In the genomic region with DNA sequence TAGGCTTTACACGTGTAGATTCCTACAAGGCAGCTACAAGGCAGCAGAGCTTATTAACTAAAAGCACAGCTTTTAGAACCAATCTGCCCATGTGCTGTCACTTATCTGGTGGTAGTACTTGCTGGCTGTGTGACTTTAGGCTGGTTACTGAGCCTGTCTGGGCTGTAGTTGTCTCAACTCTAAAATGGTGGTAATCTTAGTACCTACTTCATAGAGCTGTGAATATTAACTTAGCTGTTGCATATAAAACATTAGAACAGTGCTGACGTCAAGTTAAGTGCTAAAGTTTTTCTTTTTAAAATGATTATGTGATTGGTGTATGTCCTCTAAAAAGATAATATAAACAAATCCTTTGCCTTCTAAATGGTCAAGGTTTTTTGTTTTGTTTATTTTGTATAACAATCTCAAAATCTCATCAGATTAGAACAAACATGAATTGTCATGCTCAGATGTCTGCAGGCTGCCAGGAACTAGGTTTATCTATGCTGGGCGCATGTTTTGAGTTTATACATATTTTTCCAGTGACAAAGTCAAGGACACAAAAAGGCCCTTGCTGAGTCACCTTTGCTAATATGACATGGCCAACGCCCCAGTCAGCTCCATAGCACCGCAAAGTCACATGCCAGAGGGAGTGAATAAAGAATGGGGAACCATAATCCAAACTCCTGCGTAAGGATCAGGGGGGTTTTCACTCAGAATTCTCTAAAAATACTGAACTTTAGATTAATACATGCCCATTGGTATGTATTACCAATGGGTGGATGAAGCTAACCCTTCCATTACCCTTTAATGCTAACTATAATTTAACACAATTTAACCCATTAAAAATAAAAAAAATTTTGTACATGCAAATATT, we compare ENCODE assay signal across 1 cellular context.
A peak's percentile ranks its signal among the peaks of the same experiment; 100 is the strongest.
TF ChIP-seq lines count a peak whose summit lies in the region.

No MANE protein-coding gene starts in this region.

TF ChIP-seq in K562, 482 proteins besides CTCF, POLR2A, EP300 and RAD21 (continued from another document and continues in another):
- TF ChIP-seq, protein P1, sequence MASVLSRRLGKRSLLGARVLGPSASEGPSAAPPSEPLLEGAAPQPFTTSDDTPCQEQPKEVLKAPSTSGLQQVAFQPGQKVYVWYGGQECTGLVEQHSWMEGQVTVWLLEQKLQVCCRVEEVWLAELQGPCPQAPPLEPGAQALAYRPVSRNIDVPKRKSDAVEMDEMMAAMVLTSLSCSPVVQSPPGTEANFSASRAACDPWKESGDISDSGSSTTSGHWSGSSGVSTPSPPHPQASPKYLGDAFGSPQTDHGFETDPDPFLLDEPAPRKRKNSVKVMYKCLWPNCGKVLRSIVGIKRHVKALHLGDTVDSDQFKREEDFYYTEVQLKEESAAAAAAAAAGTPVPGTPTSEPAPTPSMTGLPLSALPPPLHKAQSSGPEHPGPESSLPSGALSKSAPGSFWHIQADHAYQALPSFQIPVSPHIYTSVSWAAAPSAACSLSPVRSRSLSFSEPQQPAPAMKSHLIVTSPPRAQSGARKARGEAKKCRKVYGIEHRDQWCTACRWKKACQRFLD (CRISPR knock-in tag; IDR thresholded peaks at IDR 0.05), result peak; percentile 72
- TF ChIP-seq MTA1 (IDR thresholded peaks at IDR 0.05; ENCODE audit: borderline replicate concordance) (peak; percentile 71; the same call in 1 of the 2 replicates), MTA3 (IDR thresholded peaks at IDR 0.05; ENCODE audit: borderline replicate concordance) (peak; percentile 13; the same call in 1 of the 2 replicates), ZNF3 (CRISPR knock-in tag; IDR thresholded peaks at IDR 0.05) (no peak), HDAC2 (IDR thresholded peaks at IDR 0.05) (peak; percentile 79; the same call in 1 of the 2 replicates), ARID1B (IDR thresholded peaks at IDR 0.05) (peak; percentile 92), ZNF445 (CRISPR knock-in tag; IDR thresholded peaks at IDR 0.05; ENCODE audit: low read depth) (0 out of 2 replicates have a peak, but pooled peaks have one; percentile 47), BRD9 (IDR thresholded peaks at IDR 0.05; ENCODE audit: low read depth, partially characterized antibody) (peak; percentile 72), KLF1 (tag; IDR thresholded peaks at IDR 0.05) (peak; percentile 85; the same call in 1 of the 2 replicates), ZNF584 (CRISPR knock-in tag; IDR thresholded peaks at IDR 0.05; ENCODE audit: low read depth) (0 out of 2 replicates have a peak, but pooled peaks have one; percentile 41), BCOR (IDR thresholded peaks at IDR 0.05) (peak; percentile 98), SUPT5H (IDR thresholded peaks at IDR 0.05) (no peak), POLR2AphosphoS5 (IDR thresholded peaks at IDR 0.05; ENCODE audit: control insufficient read depth, insufficient read depth, low read depth, low read length) (peak; percentile 55; the same call in 1 of the 2 replicates), ZFP36 (IDR thresholded peaks at IDR 0.05; ENCODE audit: low read depth, low read length, partially characterized antibody) (peak; percentile 96), CBFA2T2 (conservative IDR thresholded peaks at IDR 0.05) (peak; percentile 78), ADNP (tag; IDR thresholded peaks at IDR 0.05) (peak; percentile 93), SMARCA5 (IDR thresholded peaks at IDR 0.05) (peak; percentile 95), MAZ (CRISPR knock-in tag; conservative IDR thresholded peaks at IDR 0.05 in 1 of 2, IDR thresholded peaks at IDR 0.05 in 1 of 2) (peak in 1 of 2 experiments; percentile 62; a peak in 2 of 4 replicates), L3MBTL2 (IDR thresholded peaks at IDR 0.05) (peak; percentile 79), MEIS2 (IDR thresholded peaks at IDR 0.05; ENCODE audit: partially characterized antibody) (peak; percentile 70), HNRNPL (IDR thresholded peaks at IDR 0.05; ENCODE audit: low read depth, low read length) (no peak), DACH1 (IDR thresholded peaks at IDR 0.05; ENCODE audit: partially characterized antibody) (peak; percentile 44), CSDE1 (IDR thresholded peaks at IDR 0.05) (peak in 1 of 2 experiments; percentile 47; a peak in 1 of 4 replicates), FOS (IDR thresholded peaks at IDR 0.05; ENCODE audit: extremely low read depth, insufficient read length) (peak; percentile 23), RCOR1 (IDR thresholded peaks at IDR 0.05; ENCODE audit: borderline replicate concordance in 1 of 2, low read depth in 2 of 2, low read length in 2 of 2) (peak; percentile 39 to 74; a peak in 3 of 4 replicates), SMARCB1 (IDR thresholded peaks at IDR 0.05; ENCODE audit: insufficient read length, low read depth) (peak; percentile 73), CREB1 (IDR thresholded peaks at IDR 0.05) (peak; percentile 40; the same call in 1 of the 2 replicates), CREB1 (CRISPR knock-in tag; IDR thresholded peaks at IDR 0.05) (no peak), TEAD4 (IDR thresholded peaks at IDR 0.05; ENCODE audit: low read length) (peak; percentile 87), TEAD4 (CRISPR knock-in tag; IDR thresholded peaks at IDR 0.05; ENCODE audit: borderline replicate concordance) (no peak), ZNF311 (CRISPR knock-in tag; IDR thresholded peaks at IDR 0.05) (no peak), CBX3 (IDR thresholded peaks at IDR 0.05; ENCODE audit: borderline replicate concordance in 1 of 2, low read length in 2 of 2) (peak in 1 of 2 experiments; percentile 17; a peak in 1 of 3 replicates), ZEB2 (IDR thresholded peaks at IDR 0.05) (0 out of 2 replicates have a peak, but pooled peaks have one; percentile 47), SRSF7 (optimal IDR thresholded peaks at IDR 0.05; ENCODE audit: low read depth, low read length) (no peak), RFX1 (IDR thresholded peaks at IDR 0.05) (peak; percentile 41; the same call in 1 of the 2 replicates), GATAD2B (IDR thresholded peaks at IDR 0.05; ENCODE audit: borderline replicate concordance) (peak; percentile 52; the same call in 1 of the 2 replicates), ZFX (CRISPR knock-in tag; IDR thresholded peaks at IDR 0.05) (0 out of 2 replicates have a peak, but pooled peaks have one; percentile 19), KDM1A (IDR thresholded peaks at IDR 0.05) (peak; percentile 81 to 90), HNRNPK (IDR thresholded peaks at IDR 0.05; ENCODE audit: low read depth, low read length, poor library complexity, severe bottlenecking) (no peak), BACH1 (tag; IDR thresholded peaks at IDR 0.05) (peak; percentile 96)
- TF ChIP-seq, protein P2, sequence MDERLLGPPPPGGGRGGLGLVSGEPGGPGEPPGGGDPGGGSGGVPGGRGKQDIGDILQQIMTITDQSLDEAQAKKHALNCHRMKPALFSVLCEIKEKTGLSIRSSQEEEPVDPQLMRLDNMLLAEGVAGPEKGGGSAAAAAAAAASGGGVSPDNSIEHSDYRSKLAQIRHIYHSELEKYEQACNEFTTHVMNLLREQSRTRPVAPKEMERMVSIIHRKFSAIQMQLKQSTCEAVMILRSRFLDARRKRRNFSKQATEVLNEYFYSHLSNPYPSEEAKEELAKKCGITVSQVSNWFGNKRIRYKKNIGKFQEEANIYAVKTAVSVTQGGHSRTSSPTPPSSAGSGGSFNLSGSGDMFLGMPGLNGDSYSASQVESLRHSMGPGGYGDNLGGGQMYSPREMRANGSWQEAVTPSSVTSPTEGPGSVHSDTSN (CRISPR knock-in tag; IDR thresholded peaks at IDR 0.05; ENCODE audit: low read depth), result no peak
- TF ChIP-seq, protein P2 (tag; conservative IDR thresholded peaks at IDR 0.05; ENCODE audit: low read depth), result peak; percentile 52
- TF ChIP-seq, protein P3, sequence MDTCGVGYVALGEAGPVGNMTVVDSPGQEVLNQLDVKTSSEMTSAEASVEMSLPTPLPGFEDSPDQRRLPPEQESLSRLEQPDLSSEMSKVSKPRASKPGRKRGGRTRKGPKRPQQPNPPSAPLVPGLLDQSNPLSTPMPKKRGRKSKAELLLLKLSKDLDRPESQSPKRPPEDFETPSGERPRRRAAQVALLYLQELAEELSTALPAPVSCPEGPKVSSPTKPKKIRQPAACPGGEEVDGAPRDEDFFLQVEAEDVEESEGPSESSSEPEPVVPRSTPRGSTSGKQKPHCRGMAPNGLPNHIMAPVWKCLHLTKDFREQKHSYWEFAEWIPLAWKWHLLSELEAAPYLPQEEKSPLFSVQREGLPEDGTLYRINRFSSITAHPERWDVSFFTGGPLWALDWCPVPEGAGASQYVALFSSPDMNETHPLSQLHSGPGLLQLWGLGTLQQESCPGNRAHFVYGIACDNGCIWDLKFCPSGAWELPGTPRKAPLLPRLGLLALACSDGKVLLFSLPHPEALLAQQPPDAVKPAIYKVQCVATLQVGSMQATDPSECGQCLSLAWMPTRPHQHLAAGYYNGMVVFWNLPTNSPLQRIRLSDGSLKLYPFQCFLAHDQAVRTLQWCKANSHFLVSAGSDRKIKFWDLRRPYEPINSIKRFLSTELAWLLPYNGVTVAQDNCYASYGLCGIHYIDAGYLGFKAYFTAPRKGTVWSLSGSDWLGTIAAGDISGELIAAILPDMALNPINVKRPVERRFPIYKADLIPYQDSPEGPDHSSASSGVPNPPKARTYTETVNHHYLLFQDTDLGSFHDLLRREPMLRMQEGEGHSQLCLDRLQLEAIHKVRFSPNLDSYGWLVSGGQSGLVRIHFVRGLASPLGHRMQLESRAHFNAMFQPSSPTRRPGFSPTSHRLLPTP (IDR thresholded peaks at IDR 0.05; ENCODE audit: borderline replicate concordance, extremely low read depth, insufficient read length), result no peak
- TF ChIP-seq, protein P4, sequence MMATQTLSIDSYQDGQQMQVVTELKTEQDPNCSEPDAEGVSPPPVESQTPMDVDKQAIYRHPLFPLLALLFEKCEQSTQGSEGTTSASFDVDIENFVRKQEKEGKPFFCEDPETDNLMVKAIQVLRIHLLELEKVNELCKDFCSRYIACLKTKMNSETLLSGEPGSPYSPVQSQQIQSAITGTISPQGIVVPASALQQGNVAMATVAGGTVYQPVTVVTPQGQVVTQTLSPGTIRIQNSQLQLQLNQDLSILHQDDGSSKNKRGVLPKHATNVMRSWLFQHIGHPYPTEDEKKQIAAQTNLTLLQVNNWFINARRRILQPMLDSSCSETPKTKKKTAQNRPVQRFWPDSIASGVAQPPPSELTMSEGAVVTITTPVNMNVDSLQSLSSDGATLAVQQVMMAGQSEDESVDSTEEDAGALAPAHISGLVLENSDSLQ (IDR thresholded peaks at IDR 0.05), result peak; percentile 45
- TF ChIP-seq, protein P5, sequence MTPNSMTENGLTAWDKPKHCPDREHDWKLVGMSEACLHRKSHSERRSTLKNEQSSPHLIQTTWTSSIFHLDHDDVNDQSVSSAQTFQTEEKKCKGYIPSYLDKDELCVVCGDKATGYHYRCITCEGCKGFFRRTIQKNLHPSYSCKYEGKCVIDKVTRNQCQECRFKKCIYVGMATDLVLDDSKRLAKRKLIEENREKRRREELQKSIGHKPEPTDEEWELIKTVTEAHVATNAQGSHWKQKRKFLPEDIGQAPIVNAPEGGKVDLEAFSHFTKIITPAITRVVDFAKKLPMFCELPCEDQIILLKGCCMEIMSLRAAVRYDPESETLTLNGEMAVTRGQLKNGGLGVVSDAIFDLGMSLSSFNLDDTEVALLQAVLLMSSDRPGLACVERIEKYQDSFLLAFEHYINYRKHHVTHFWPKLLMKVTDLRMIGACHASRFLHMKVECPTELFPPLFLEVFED (CRISPR knock-in tag; conservative IDR thresholded peaks at IDR 0.05), result no peak
- TF ChIP-seq, protein P6, sequence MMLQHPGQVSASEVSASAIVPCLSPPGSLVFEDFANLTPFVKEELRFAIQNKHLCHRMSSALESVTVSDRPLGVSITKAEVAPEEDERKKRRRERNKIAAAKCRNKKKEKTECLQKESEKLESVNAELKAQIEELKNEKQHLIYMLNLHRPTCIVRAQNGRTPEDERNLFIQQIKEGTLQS (IDR thresholded peaks at IDR 0.05), result peak; percentile 94
- TF ChIP-seq, protein P6 (CRISPR knock-in tag; conservative IDR thresholded peaks at IDR 0.05), result peak; percentile 69; the same call in 1 of the 2 replicates
- TF ChIP-seq, protein P7, sequence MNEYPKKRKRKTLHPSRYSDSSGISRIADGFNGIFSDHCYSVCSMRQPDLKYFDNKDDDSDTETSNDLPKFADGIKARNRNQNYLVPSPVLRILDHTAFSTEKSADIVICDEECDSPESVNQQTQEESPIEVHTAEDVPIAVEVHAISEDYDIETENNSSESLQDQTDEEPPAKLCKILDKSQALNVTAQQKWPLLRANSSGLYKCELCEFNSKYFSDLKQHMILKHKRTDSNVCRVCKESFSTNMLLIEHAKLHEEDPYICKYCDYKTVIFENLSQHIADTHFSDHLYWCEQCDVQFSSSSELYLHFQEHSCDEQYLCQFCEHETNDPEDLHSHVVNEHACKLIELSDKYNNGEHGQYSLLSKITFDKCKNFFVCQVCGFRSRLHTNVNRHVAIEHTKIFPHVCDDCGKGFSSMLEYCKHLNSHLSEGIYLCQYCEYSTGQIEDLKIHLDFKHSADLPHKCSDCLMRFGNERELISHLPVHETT (CRISPR knock-in tag; conservative IDR thresholded peaks at IDR 0.05 in 1 of 2, IDR thresholded peaks at IDR 0.05 in 1 of 2), result peak in 1 of 2 experiments; percentile 60; a peak in 1 of 4 replicates
- TF ChIP-seq, protein P8, sequence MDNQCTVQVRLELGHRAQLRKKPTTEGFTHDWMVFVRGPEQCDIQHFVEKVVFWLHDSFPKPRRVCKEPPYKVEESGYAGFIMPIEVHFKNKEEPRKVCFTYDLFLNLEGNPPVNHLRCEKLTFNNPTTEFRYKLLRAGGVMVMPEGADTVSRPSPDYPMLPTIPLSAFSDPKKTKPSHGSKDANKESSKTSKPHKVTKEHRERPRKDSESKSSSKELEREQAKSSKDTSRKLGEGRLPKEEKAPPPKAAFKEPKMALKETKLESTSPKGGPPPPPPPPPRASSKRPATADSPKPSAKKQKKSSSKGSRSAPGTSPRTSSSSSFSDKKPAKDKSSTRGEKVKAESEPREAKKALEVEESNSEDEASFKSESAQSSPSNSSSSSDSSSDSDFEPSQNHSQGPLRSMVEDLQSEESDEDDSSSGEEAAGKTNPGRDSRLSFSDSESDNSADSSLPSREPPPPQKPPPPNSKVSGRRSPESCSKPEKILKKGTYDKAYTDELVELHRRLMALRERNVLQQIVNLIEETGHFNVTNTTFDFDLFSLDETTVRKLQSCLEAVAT (IDR thresholded peaks at IDR 0.05), result 0 out of 4 replicates have a peak, but pooled peaks of 1 of the 2 experiments have one; percentile 20
